Comparison of ENCODE assay signal across 9 cellular contexts in genomic region chr15:92908369-92909057, GRCh38. TPM values are rescaled to one million over a fixed set of nuclear protein-coding genes. Genes with fewer than 3 reads are reported as not detected.
DNase-seq lines count a peak whose midpoint lies in the region; FAIRE-seq and TF ChIP-seq lines count a peak whose summit lies in the region.
"Had no signal": no experiment of that assay in that cellular context is flagged by ENCODE, and none has a peak within 500 bp of the region (broad histone marks: within the 10 kb centered on the region; RNA-seq: fewer than 3 reads in every experiment).

No MANE protein-coding gene starts in this region.

- H3K4me1 Mint-ChIP-seq in activated naive CD4-positive, alpha-beta T cell treated with anti-CD3 and anti-CD28 coated beads, Interleukin-2, amount 50 U/mL, for 24 hours: peaks cover 92% of the 10 kb centered on the region
- H3K4me1 Mint-ChIP-seq in type B pancreatic cell (ENCODE audit: unreplicated experiment): peaks cover 68% of the 10 kb centered on the region

- peaks cover 24% of the 10 kb centered on the region for H3K36me3 Mint-ChIP-seq in activated naive CD4-positive, alpha-beta T cell treated with anti-CD3 and anti-CD28 coated beads, Interleukin-2, amount 50 U/mL, for 24 hours
- peaks cover 46% of the 10 kb centered on the region for H3K36me3 Mint-ChIP-seq in type B pancreatic cell

- H3K27ac ChIP-seq in ascending aorta (peak overlapping the region; percentile 96 to 97), mesodermal cell (ENCODE audit: low read depth, low read length, severe bottlenecking) (peak overlapping the region; percentile 24)

- H3K4me3 ChIP-seq in ascending aorta (peak overlapping the region; percentile 6 to 23), mesodermal cell (ENCODE audit: extremely low read depth, insufficient read depth, low read length, poor library complexity, severe bottlenecking) (no peak overlapping the region)

- peak overlapping the region; percentile 95 for H3K4me3 Mint-ChIP-seq in activated naive CD4-positive, alpha-beta T cell treated with anti-CD3 and anti-CD28 coated beads, Interleukin-2, amount 50 U/mL, for 24 hours
- H3K4me3 Mint-ChIP-seq in type B pancreatic cell: peak overlapping the region; percentile 58

- H3K4me1 ChIP-seq in ascending aorta: peaks cover 20 to 67% of the 10 kb centered on the region in 2 donors
- H3K4me1 ChIP-seq in mesodermal cell (ENCODE audit: control insufficient read depth, insufficient read depth, low read length, poor library complexity, severe bottlenecking): peaks cover 47% of the 10 kb centered on the region

- no peak for DNase-seq in activated naive CD4-positive, alpha-beta T cell treated with anti-CD3 and anti-CD28 coated beads, Interleukin-2, amount 50 U/mL, for 16 hours
- DNase-seq in ascending aorta (ENCODE audit: low spot score in 2 of 2): no peak
- no peak for DNase-seq in type B pancreatic cell (ENCODE audit: extremely low spot score, unreplicated experiment)
- DNase-seq in pons (ENCODE audit: low spot score): no peak
- DNase-seq in SHP77 treated with DMSO at 0.1 percent for 48 hours (lab: John Stamatoyannopoulos, UW): no peak
- DNase-seq in RCC 7860 (ENCODE audit: low spot score): no peak

- peak overlapping the region; percentile 100 for H3K27ac Mint-ChIP-seq in activated naive CD4-positive, alpha-beta T cell treated with anti-CD3 and anti-CD28 coated beads, Interleukin-2, amount 50 U/mL, for 24 hours
- H3K27ac Mint-ChIP-seq in type B pancreatic cell: peak overlapping the region; percentile 100

- no peak for FAIRE-seq in RCC 7860 (lab: Jason Lieb, UNC)
- FAIRE-seq: endometrium had no signal

- no peaks in the 10 kb centered on the region for H3K27me3 ChIP-seq in ascending aorta

- no peaks in the 10 kb centered on the region for H3K9me3 ChIP-seq in ascending aorta
- H3K9me3 ChIP-seq in mesodermal cell (ENCODE audit: control insufficient read depth, low read length): no peaks in the 10 kb centered on the region

- H3K36me3 ChIP-seq in ascending aorta (no peaks in the 10 kb centered on the region), mesodermal cell (ENCODE audit: control insufficient read depth, insufficient read depth, low read length) (peaks cover 46% of the 10 kb centered on the region)

- no peaks in the 10 kb centered on the region for H3K9me3 Mint-ChIP-seq in activated naive CD4-positive, alpha-beta T cell treated with anti-CD3 and anti-CD28 coated beads, Interleukin-2, amount 50 U/mL, for 24 hours
- no peaks in the 10 kb centered on the region for H3K9me3 Mint-ChIP-seq in type B pancreatic cell

- H3K27me3 Mint-ChIP-seq in activated naive CD4-positive, alpha-beta T cell treated with anti-CD3 and anti-CD28 coated beads, Interleukin-2, amount 50 U/mL, for 24 hours: no peaks in the 10 kb centered on the region
- H3K27me3 Mint-ChIP-seq in type B pancreatic cell: peaks cover 3% of the 10 kb centered on the region

- TF ChIP-seq CTCF in ascending aorta (IDR thresholded peaks at IDR 0.05) (no peak), type B pancreatic cell (conservative IDR thresholded peaks at IDR 0.05) (no peak)

- intact Hi-C loops in ascending aorta (cut with DNase I): no loop called here

- 100% methylated on average over 2 to 5 of the region's 8 CpGs for WGBS in mesodermal cell (ENCODE audit: insufficient coverage in 2 of 2), 2 experiments

RNA-seq across cellular contexts. Expression of gene CHD2, which starts 8.4 kb away (rescaled TPM):
- 61.2 TPM for total RNA-seq in ascending aorta
- 45.4 TPM for polyA plus RNA-seq in mesodermal cell (2013, experiment 1 of 2)
- polyA plus RNA-seq in mesodermal cell (2013, experiment 2 of 2): 37.3 TPM
- total RNA-seq in type B pancreatic cell (ENCODE audit: low replicate concordance): 123 and 135 TPM in 2 replicates
